6 cellular contexts compared by ENCODE assay signal in the genomic region with DNA sequence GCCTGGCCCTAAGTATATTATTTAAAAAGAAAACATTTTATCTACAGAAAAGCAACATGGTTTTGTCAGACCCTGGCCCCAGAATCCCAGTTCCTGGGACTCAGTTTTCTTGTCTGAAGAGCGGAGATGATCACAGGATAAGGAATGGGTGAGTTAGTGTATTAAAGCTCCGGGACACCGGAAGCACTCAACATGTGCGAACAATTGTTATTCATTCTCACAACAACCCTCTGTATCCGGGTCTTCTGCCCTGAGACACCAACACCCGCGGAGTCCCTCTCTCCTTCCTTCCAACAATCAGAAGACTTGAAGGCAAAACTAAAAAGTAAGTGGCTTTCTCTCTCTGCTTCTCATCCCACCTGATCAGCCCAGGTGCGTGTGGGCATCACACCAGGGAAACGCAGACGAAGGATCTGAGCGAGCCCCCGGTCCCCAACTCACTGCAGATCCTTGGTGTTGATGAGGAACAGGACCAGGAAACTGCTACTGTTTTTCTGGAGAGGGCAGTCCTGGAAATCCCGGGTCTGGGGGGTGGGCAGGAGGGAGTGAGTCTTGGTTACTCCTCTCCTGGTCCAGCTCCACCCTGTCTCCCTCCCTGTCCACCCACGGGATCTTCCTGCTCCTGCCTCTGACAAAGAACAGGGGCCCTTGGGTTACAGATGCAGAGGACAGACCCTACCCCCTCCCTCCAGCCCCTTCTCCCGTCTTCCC. TPM values are rescaled to one million over a fixed set of nuclear protein-coding genes. Genes with fewer than 3 reads are reported as not detected.
A peak's percentile ranks its signal among the peaks of the same experiment; 100 is the strongest.
DNase-seq lines count a peak whose midpoint lies in the region; ATAC-seq and TF ChIP-seq lines count a peak whose summit lies in the region.

No MANE protein-coding gene starts in this region.

- peaks cover 4% of the 10 kb centered on the region for H3K36me3 ChIP-seq in CD8-positive, alpha-beta T cell (ENCODE audit: insufficient read depth, low read length)

- POLR2A ChIA-PET in CD8-positive, alpha-beta T cell (lab: Charles Lee): interaction anchor here (1.4 kb wide), 1 partner anchor 37 kb away, joined by 4 read pairs; a partner anchor contains a TSS
- POLR2A ChIA-PET in WTC11 (lab: Charles Lee) (no interaction called here), GM10248 (lab: Yijun Ruan, JAX) (interaction anchor here (0.9 kb wide), 1 partner anchor 24 kb away, joined by 3 read pairs; no protein-coding TSS in a partner anchor)

- no peak for DNase-seq in CD8-positive, alpha-beta T cell
- no peak for DNase-seq in WTC11 (ENCODE audit: low spot score)
- DNase-seq in memory B cell (ENCODE audit: low spot score in 2 of 2): no peak
- no peak for DNase-seq in DMS 273 (lab: John Stamatoyannopoulos, UW; ENCODE audit: unreplicated experiment)
- DNase-seq in GM10248 (ENCODE audit: extremely low spot score): no peak

- peak overlapping the region; percentile 97 for H3K27ac Mint-ChIP-seq in CD8-positive, alpha-beta T cell
- H3K27ac Mint-ChIP-seq in WTC11: 0 out of 2 replicates have a peak overlapping the region, but pooled peaks have one; percentile 97
- peak overlapping the region; percentile 91 for H3K27ac Mint-ChIP-seq in memory B cell

- CTCF ChIA-PET in CD8-positive, alpha-beta T cell (lab: Charles Lee): interaction anchor here (1.0 to 4.7 kb wide), 7 partner anchors 10 to 219 kb away, joined by 3 to 101 read pairs (median 6); no protein-coding TSS in a partner anchor
- CTCF ChIA-PET in WTC11 (lab: Charles Lee): interaction anchor here (0.6 to 4.6 kb wide), 3 partner anchors 33 to 219 kb away, joined by 4 to 31 read pairs (median 11); no protein-coding TSS in a partner anchor
- CTCF ChIA-PET in GM10248 (lab: Yijun Ruan, JAX): interaction anchor here (0.7 to 7.3 kb wide), 5 partner anchors 13 to 363 kb away, joined by 3 to 124 read pairs (median 3); a partner anchor contains a TSS

- ATAC-seq in CD8-positive, alpha-beta T cell: no peak
- ATAC-seq in WTC11: no peak
- ATAC-seq in memory B cell (ENCODE audit: low read depth): no peak
- no peak for ATAC-seq in activated CD4-positive, CD25-positive, alpha-beta regulatory T cell treated with anti-CD3 and anti-CD28 coated beads, Interleukin-2, amount 50 U/mL, for 24 hours

- peaks cover 29% of the 10 kb centered on the region for H3K4me1 Mint-ChIP-seq in CD8-positive, alpha-beta T cell (ENCODE audit: low read depth)
- peaks cover 35% of the 10 kb centered on the region for H3K4me1 Mint-ChIP-seq in WTC11
- peaks cover 29% of the 10 kb centered on the region for H3K4me1 Mint-ChIP-seq in memory B cell

- H3K27ac ChIP-seq in CD8-positive, alpha-beta T cell (ENCODE audit: low read depth, low read length): no peak overlapping the region

- H3K27me3 ChIP-seq in CD8-positive, alpha-beta T cell (ENCODE audit: insufficient read depth, low read length): no peaks in the 10 kb centered on the region

- H3K4me3 Mint-ChIP-seq in CD8-positive, alpha-beta T cell: no peak overlapping the region
- H3K4me3 Mint-ChIP-seq in WTC11: peak overlapping the region; percentile 97
- no peak overlapping the region for H3K4me3 Mint-ChIP-seq in memory B cell

- no peak for TF ChIP-seq CTCF in CD8-positive, alpha-beta T cell (IDR thresholded peaks at IDR 0.05)
- TF ChIP-seq CTCF in WTC11 (IDR thresholded peaks at IDR 0.05) (no peak), GM10248 (IDR thresholded peaks at IDR 0.05; ENCODE audit: control extremely low read depth, extremely low read depth, low read depth, missing control alignments) (no peak)

- H3K36me3 Mint-ChIP-seq in CD8-positive, alpha-beta T cell: peaks cover 28% of the 10 kb centered on the region
- H3K36me3 Mint-ChIP-seq in WTC11 (peaks cover 9% of the 10 kb centered on the region), memory B cell (peaks cover 15% of the 10 kb centered on the region)

- H3K9me3 Mint-ChIP-seq in CD8-positive, alpha-beta T cell: no peaks in the 10 kb centered on the region
- no peaks in the 10 kb centered on the region for H3K9me3 Mint-ChIP-seq in WTC11
- no peaks in the 10 kb centered on the region for H3K9me3 Mint-ChIP-seq in memory B cell

- no peaks in the 10 kb centered on the region for H3K27me3 Mint-ChIP-seq in CD8-positive, alpha-beta T cell (ENCODE audit: low read depth)
- no peaks in the 10 kb centered on the region for H3K27me3 Mint-ChIP-seq in WTC11 (ENCODE audit: low read depth)
- H3K27me3 Mint-ChIP-seq in memory B cell: no peaks in the 10 kb centered on the region

- H3K4me1 ChIP-seq in CD8-positive, alpha-beta T cell (ENCODE audit: insufficient read depth, low read length): peaks cover 31% of the 10 kb centered on the region

- H3K4me3 ChIP-seq in CD8-positive, alpha-beta T cell (ENCODE audit: low read depth, low read length): no peak overlapping the region

- intact Hi-C loops in CD8-positive, alpha-beta T cell (cut with DNase I, micrococcal nuclease): loop anchor here (5.0 to 10.0 kb wide), 8 partner anchors 203 to 943 kb away; a partner anchor contains a TSS

- no peaks in the 10 kb centered on the region for H3K9me3 ChIP-seq in CD8-positive, alpha-beta T cell (ENCODE audit: low read length)

TF ChIP-seq in WTC11, 78 proteins besides CTCF, POLR2A, EP300 and RAD21:
- TF ChIP-seq FOXJ3 (CRISPR knock-in tag; IDR thresholded peaks at IDR 0.05; ENCODE audit: borderline replicate concordance) (no peak), NR3C1 (CRISPR knock-in tag; conservative IDR thresholded peaks at IDR 0.05; ENCODE audit: low read depth) (no peak), GTF2I (CRISPR knock-in tag; conservative IDR thresholded peaks at IDR 0.05) (no peak), MXD4 (CRISPR knock-in tag; IDR thresholded peaks at IDR 0.05; ENCODE audit: borderline replicate concordance) (no peak), NR2C2 (CRISPR knock-in tag; IDR thresholded peaks at IDR 0.05) (no peak)
- TF ChIP-seq, protein P1, sequence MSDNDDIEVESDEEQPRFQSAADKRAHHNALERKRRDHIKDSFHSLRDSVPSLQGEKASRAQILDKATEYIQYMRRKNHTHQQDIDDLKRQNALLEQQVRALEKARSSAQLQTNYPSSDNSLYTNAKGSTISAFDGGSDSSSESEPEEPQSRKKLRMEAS (CRISPR knock-in tag; IDR thresholded peaks at IDR 0.05): no peak
- TF ChIP-seq, protein P2, sequence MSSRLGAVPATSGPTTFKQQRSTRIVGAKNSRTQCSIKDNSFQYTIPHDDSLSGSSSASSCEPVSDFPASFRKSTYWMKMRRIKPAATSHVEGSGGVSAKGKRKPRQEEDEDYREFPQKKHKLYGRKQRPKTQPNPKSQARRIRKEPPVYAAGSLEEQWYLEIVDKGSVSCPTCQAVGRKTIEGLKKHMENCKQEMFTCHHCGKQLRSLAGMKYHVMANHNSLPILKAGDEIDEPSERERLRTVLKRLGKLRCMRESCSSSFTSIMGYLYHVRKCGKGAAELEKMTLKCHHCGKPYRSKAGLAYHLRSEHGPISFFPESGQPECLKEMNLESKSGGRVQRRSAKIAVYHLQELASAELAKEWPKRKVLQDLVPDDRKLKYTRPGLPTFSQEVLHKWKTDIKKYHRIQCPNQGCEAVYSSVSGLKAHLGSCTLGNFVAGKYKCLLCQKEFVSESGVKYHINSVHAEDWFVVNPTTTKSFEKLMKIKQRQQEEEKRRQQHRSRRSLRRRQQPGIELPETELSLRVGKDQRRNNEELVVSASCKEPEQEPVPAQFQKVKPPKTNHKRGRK (CRISPR knock-in tag; IDR thresholded peaks at IDR 0.05; ENCODE audit: borderline replicate concordance): no peak
- TF ChIP-seq, protein P3, sequence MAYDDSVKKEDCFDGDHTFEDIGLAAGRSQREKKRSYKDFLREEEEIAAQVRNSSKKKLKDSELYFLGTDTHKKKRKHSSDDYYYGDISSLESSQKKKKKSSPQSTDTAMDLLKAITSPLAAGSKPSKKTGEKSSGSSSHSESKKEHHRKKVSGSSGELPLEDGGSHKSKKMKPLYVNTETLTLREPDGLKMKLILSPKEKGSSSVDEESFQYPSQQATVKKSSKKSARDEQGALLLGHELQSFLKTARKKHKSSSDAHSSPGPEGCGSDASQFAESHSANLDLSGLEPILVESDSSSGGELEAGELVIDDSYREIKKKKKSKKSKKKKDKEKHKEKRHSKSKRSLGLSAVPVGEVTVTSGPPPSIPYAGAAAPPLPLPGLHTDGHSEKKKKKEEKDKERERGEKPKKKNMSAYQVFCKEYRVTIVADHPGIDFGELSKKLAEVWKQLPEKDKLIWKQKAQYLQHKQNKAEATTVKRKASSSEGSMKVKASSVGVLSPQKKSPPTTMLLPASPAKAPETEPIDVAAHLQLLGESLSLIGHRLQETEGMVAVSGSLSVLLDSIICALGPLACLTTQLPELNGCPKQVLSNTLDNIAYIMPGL (CRISPR knock-in tag; IDR thresholded peaks at IDR 0.05): no peak
TF ChIP-seq in WTC11: peak in this region for 0.

RNA-seq across cellular contexts. Expression of a gene that starts 2.0 kb away (rescaled TPM):
- 10 to 100 TPM; 31.9 to 33.1 TPM for total RNA-seq in CD8-positive, alpha-beta T cell
- 48.7 to 59.5 TPM (median 54.2 TPM) in 3 replicates for total RNA-seq in WTC11 (2021)

RNA-seq across cellular contexts. Expression of a gene that starts 4.1 kb away (rescaled TPM):
- total RNA-seq in CD8-positive, alpha-beta T cell: 1 to 10 TPM; 1.1 to 1.7 TPM
- total RNA-seq in WTC11 (2021): 61.5 to 76.6 TPM (median 62.4 TPM) in 3 replicates

RNA-seq across cellular contexts. Expression of a gene that starts 14.9 kb away (rescaled TPM):
- total RNA-seq in CD8-positive, alpha-beta T cell: not detected
- 7.0 to 9.3 TPM (median 8.9 TPM) in 3 replicates for total RNA-seq in WTC11 (2021)

RNA-seq across cellular contexts. Expression of a gene that starts 31.9 kb away (rescaled TPM):
- 10 to 100 TPM; 33.5 to 38.8 TPM for total RNA-seq in CD8-positive, alpha-beta T cell
- 25.1 to 30.3 TPM (median 26.7 TPM) in 3 replicates for total RNA-seq in WTC11 (2021)

RNA-seq across cellular contexts. Expression of a gene that starts 37.2 kb away (rescaled TPM):
- total RNA-seq in CD8-positive, alpha-beta T cell: 10 to 100 TPM; 68.3 to 75.5 TPM
- 0.73 to 0.83 TPM (median 0.80 TPM) in 3 replicates for total RNA-seq in WTC11 (2021)

Comparison
In these comparisons a context has a peak if more than half of its experiments do, and no peak if none do; other contexts are left out.
1. RNA of a gene that starts 4.1 kb away (total RNA-seq): 61.5 to 76.6 TPM in WTC11; 1.1 to 1.7 TPM in CD8-positive, alpha-beta T cell; every median in the first group is over 10 times any median in the second.
2. Peak in every context shown above with its lines, with median percentiles within 50 percentile points of each other: H3K27ac Mint-ChIP-seq.